In genomic region chr10:124099603-124100002, GRCh38 we compare ENCODE assay signal across 28 cellular contexts. TPM values are rescaled to one million over a fixed set of nuclear protein-coding genes. Genes with fewer than 3 reads are reported as not detected.
DNase-seq lines count a peak whose midpoint lies in the region; ATAC-seq and FAIRE-seq lines count a peak whose summit lies in the region.
"Had no signal": no experiment of that assay in that cellular context is flagged by ENCODE, and none has a peak within 500 bp of the region (broad histone marks: within the 10 kb centered on the region; RNA-seq: fewer than 3 reads in every experiment).

No MANE protein-coding gene starts in this region.

- peaks cover 10% of the 10 kb centered on the region for H3K4me1 Mint-ChIP-seq in activated T-helper 17 cell treated with anti-CD3 and anti-CD28 coated beads, Interleukin-2, amount 50 U/mL, for 72 hours
- H3K4me1 Mint-ChIP-seq: central memory CD8-positive, alpha-beta T cell had no signal

- H3K9me3 Mint-ChIP-seq in activated naive CD4-positive, alpha-beta T cell treated with anti-CD3 and anti-CD28 coated beads, Interleukin-2, amount 50 U/mL, for 72 hours = peaks cover 4 to 6% of the 10 kb centered on the region in 2 donors
- no peaks in the 10 kb centered on the region for H3K9me3 Mint-ChIP-seq in activated T-helper 17 cell treated with anti-CD3 and anti-CD28 coated beads, Interleukin-2, amount 50 U/mL, for 72 hours
- H3K9me3 Mint-ChIP-seq: central memory CD8-positive, alpha-beta T cell; T-helper 2 cell treated with Interferon-gamma antibody and Interleukin-4, amounts not matched to agents 5 μg/mL and 100 μg/mL, for 36 hours had no signal

- no peak overlapping the region for H3K4me3 Mint-ChIP-seq in activated T-helper 17 cell treated with anti-CD3 and anti-CD28 coated beads, Interleukin-2, amount 50 U/mL, for 72 hours
- H3K4me3 Mint-ChIP-seq: CD4-positive, alpha-beta T cell; central memory CD8-positive, alpha-beta T cell; memory B cell; T-helper 2 cell treated with Interferon-gamma antibody and Interleukin-4, amounts not matched to agents 5 μg/mL and 100 μg/mL, for 36 hours had no signal

- H3K27me3 Mint-ChIP-seq in activated T-helper 17 cell treated with anti-CD3 and anti-CD28 coated beads, Interleukin-2, amount 50 U/mL, for 72 hours = peaks cover 18% of the 10 kb centered on the region
- H3K27me3 Mint-ChIP-seq: memory B cell had no signal

- H3K36me3 Mint-ChIP-seq in activated naive CD4-positive, alpha-beta T cell treated with anti-CD3 and anti-CD28 coated beads, Interleukin-2, amount 50 U/mL, for 72 hours = peaks cover 0 to 13% of the 10 kb centered on the region in 2 donors
- no peaks in the 10 kb centered on the region for H3K36me3 Mint-ChIP-seq in activated T-helper 17 cell treated with anti-CD3 and anti-CD28 coated beads, Interleukin-2, amount 50 U/mL, for 72 hours (ENCODE audit: low read depth)

- peak; percentile 68 to 76 for ATAC-seq in activated naive CD4-positive, alpha-beta T cell treated with anti-CD3 and anti-CD28 coated beads, Interleukin-2, amount 50 U/mL, for 72 hours
- ATAC-seq in HG02938 (IDR thresholded peaks at IDR 0.05; ENCODE audit: unreplicated experiment) (peak; percentile 78), GM21390 (IDR thresholded peaks at IDR 0.05; ENCODE audit: unreplicated experiment) (no peak)
- ATAC-seq in activated T-helper 17 cell treated with anti-CD3 and anti-CD28 coated beads, Interleukin-2, amount 50 U/mL, for 72 hours (replicated peaks) = peak; percentile 80
- ATAC-seq: A549, left lung had no signal

- H3K27ac Mint-ChIP-seq in activated naive CD4-positive, alpha-beta T cell treated with anti-CD3 and anti-CD28 coated beads, Interleukin-2, amount 50 U/mL, for 72 hours = no peak overlapping the region
- H3K27ac Mint-ChIP-seq in activated T-helper 17 cell treated with anti-CD3 and anti-CD28 coated beads, Interleukin-2, amount 50 U/mL, for 72 hours = no peak overlapping the region
- H3K27ac Mint-ChIP-seq: CD4-positive, alpha-beta T cell; T-helper 2 cell treated with Interferon-gamma antibody and Interleukin-4, amounts not matched to agents 5 μg/mL and 100 μg/mL, for 36 hours had no signal

- DNase-seq in activated naive CD4-positive, alpha-beta T cell treated with anti-CD3 and anti-CD28 coated beads, Interleukin-2, amount 50 U/mL, for 72 hours (ENCODE audit: low spot score in 2 of 2) = no peak
- no peak for DNase-seq in activated naive CD4-positive, alpha-beta T cell treated with Interleukin-2 at 50 U/mL for 16 hours
- DNase-seq in NCI-H187 (lab: John Stamatoyannopoulos, UW) = no peak
- DNase-seq in NCI-H1930 (lab: John Stamatoyannopoulos, UW) = no peak
- no peak for DNase-seq in frontal cortex (ENCODE audit: low spot score in 2 of 2)
- DNase-seq: activated CD4-positive, alpha-beta T cell treated with anti-CD3 and anti-CD28 coated beads for 4 hours; activated T-cell treated with anti-CD3 and anti-CD28 coated beads, Interleukin-2, amount 50 U/mL, for 1 hour; CD4-positive, alpha-beta T cell; DND-41; GOT3; Kasumi-1; left lung; NCI-H1417 treated with DMSO at 0.1 percent for 48 hours; NCI-H2081 treated with DMSO at 0.1 percent for 48 hours; NCI-H446; NCI-H82; ovary; stimulated activated naive CD4-positive, alpha-beta T cell treated with Interleukin-2 at 50 U/mL for 16 hours; testis had no signal

- FAIRE-seq in frontal cortex (lab: Jason Lieb, UNC) = no peak
- FAIRE-seq: A549, D721Med had no signal

RNA-seq across cellular contexts. Expression of gene CHST15, which starts 6.2 kb away (rescaled TPM):
- 1 to 10 TPM in 1 of 2 donors, under 1 TPM in 1; 0.80 to 7.8 TPM for total RNA-seq in activated naive CD4-positive, alpha-beta T cell treated with anti-CD3 and anti-CD28 coated beads, Interleukin-2, amount 50 U/mL, for 72 hours
- 10 to 100 TPM in 1 of 2 donors, under 1 TPM in 1; 0.56 to 10.9 TPM for total RNA-seq in activated T-helper 17 cell treated with anti-CD3 and anti-CD28 coated beads, Interleukin-2, amount 50 U/mL, for 72 hours
- total RNA-seq in frontal cortex = 48.9 TPM
- total RNA-seq: activated CD8-positive, alpha-beta memory T cell treated with anti-CD3 and anti-CD28 coated beads for 36 hours had no signal
